ENCODE assay signal across 1 cellular context in the genomic region with DNA sequence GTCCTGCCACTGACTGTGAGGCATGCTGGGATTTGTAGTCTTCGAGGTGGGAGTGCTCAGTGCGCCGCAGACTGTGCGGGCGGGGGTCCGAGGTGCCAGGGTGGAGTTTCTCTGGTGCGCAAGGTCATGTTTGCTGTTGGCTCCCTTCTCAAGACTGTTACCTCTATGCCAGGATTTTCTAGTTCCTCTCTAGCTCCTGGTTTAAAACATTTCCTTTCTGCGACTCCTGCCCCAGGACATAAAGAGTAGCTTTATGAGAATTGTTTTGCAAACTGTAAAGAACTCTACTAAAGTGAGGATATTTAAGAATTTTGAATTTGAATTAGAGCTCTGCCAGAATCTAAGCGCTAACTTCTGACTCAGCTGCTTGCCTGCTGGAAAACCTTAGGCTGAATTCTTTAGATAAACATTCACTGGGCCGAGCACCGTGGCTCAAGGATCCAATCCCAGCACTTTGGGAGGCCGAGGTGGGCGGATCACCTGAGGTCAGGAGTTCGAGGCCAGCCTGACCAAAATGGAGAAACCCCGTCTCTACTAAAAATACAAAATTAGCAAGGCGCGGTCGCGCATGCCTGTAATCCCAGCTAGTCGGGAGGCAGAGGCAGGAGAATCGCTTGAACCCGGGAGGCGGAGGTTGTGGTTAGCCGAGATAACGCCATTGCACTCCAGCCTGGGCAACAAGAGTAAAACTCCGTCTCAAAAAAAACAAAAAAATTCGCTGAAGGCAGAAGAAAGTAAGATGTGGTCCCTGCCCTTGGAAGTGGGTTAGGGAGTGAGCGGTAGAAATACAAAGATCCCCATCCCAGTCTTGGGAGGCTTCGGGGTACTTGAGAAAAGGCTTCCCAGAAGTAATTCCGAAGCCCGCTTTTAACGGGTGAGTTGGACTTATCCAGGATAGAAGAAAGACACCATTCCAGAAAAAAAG.
TF ChIP-seq lines count a peak whose summit lies in the region.

No MANE protein-coding gene starts in this region.

TF ChIP-seq in K562, 482 proteins besides CTCF, POLR2A, EP300 and RAD21 (continued from another document and continues in another):
- TF ChIP-seq, protein P1, sequence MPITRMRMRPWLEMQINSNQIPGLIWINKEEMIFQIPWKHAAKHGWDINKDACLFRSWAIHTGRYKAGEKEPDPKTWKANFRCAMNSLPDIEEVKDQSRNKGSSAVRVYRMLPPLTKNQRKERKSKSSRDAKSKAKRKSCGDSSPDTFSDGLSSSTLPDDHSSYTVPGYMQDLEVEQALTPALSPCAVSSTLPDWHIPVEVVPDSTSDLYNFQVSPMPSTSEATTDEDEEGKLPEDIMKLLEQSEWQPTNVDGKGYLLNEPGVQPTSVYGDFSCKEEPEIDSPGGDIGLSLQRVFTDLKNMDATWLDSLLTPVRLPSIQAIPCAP (CRISPR knock-in tag; IDR thresholded peaks at IDR 0.05; ENCODE audit: borderline replicate concordance), result no peak
- TF ChIP-seq CBFB (CRISPR knock-in tag; IDR thresholded peaks at IDR 0.05) (no peak), FOXA3 (CRISPR knock-in tag; conservative IDR thresholded peaks at IDR 0.05 in 1 of 2, IDR thresholded peaks at IDR 0.05 in 1 of 2) (0 out of 4 replicates have a peak, but pooled peaks of 1 of the 2 experiments have one; percentile 30), POLR2H (tag; IDR thresholded peaks at IDR 0.05; ENCODE audit: low read depth) (peak; percentile 57; the same call in 1 of the 2 replicates), ZNF717 (CRISPR knock-in tag; IDR thresholded peaks at IDR 0.05) (no peak), ZNF696 (CRISPR knock-in tag; conservative IDR thresholded peaks at IDR 0.05) (no peak), HOXB6 (CRISPR knock-in tag; IDR thresholded peaks at IDR 0.05; ENCODE audit: borderline replicate concordance) (no peak), C11orf30 (IDR thresholded peaks at IDR 0.05; ENCODE audit: low read depth) (peak; percentile 36; the same call in 1 of the 2 replicates), EP400 (IDR thresholded peaks at IDR 0.05) (no peak), RUNX1 (IDR thresholded peaks at IDR 0.05; ENCODE audit: low read depth) (0 out of 2 replicates have a peak, but pooled peaks have one; percentile 51), GABPB1 (CRISPR knock-in tag; IDR thresholded peaks at IDR 0.05) (no peak), TEAD4 (IDR thresholded peaks at IDR 0.05; ENCODE audit: low read length) (0 out of 2 replicates have a peak, but pooled peaks have one; percentile 7), TEAD4 (CRISPR knock-in tag; IDR thresholded peaks at IDR 0.05; ENCODE audit: borderline replicate concordance) (no peak), NONO (IDR thresholded peaks at IDR 0.05; ENCODE audit: low read depth in 2 of 2, low read length in 1 of 2) (0 out of 4 replicates have a peak, but pooled peaks of 1 of the 2 experiments have one; percentile 10), SRSF9 (IDR thresholded peaks at IDR 0.05; ENCODE audit: borderline replicate concordance, low read depth, low read length) (no peak), NFE2L1 (tag; IDR thresholded peaks at IDR 0.05; ENCODE audit: borderline replicate concordance, low read depth) (no peak), TARDBP (IDR thresholded peaks at IDR 0.05) (no peak), MAFK (IDR thresholded peaks at IDR 0.05; ENCODE audit: low read length) (peak; percentile 43; the same call in 1 of the 2 replicates), ZNF431 (CRISPR knock-in tag; IDR thresholded peaks at IDR 0.05) (0 out of 2 replicates have a peak, but pooled peaks have one; percentile 39), HNRNPH1 (optimal IDR thresholded peaks at IDR 0.05; ENCODE audit: low read depth, low read length) (no peak), ZEB2 (IDR thresholded peaks at IDR 0.05) (0 out of 2 replicates have a peak, but pooled peaks have one; percentile 13), RBM34 (IDR thresholded peaks at IDR 0.05; ENCODE audit: borderline replicate concordance, insufficient read depth, low read length) (no peak), CHD1 (IDR thresholded peaks at IDR 0.05; ENCODE audit: low read length) (no peak), HEY1 (CRISPR knock-in tag; IDR thresholded peaks at IDR 0.05; ENCODE audit: borderline replicate concordance) (no peak), ZNF175 (CRISPR knock-in tag; IDR thresholded peaks at IDR 0.05; ENCODE audit: low read depth) (no peak), HNRNPK (IDR thresholded peaks at IDR 0.05; ENCODE audit: low read depth, low read length, poor library complexity, severe bottlenecking) (no peak), RBM17 (IDR thresholded peaks at IDR 0.05; ENCODE audit: borderline replicate concordance, low read depth, low read length) (no peak), MYBL2 (IDR thresholded peaks at IDR 0.05; ENCODE audit: low read depth) (peak; percentile 9; the same call in 1 of the 2 replicates), MYBL2 (CRISPR knock-in tag; IDR thresholded peaks at IDR 0.05; ENCODE audit: borderline replicate concordance) (no peak), ZNF347 (CRISPR knock-in tag; IDR thresholded peaks at IDR 0.05; ENCODE audit: low read depth) (no peak), TFAM (CRISPR knock-in tag; conservative IDR thresholded peaks at IDR 0.05) (no peak), YY1 (IDR thresholded peaks at IDR 0.05; ENCODE audit: borderline replicate concordance in 1 of 3, control insufficient read depth in 1 of 3, extremely low read depth in 1 of 3, insufficient read depth in 3 of 3, insufficient read length in 1 of 3, insufficient replicate concordance in 2 of 3, low read depth in 1 of 3, low read length in 2 of 3) (peak in 2 of 3 experiments; percentile 71)
- TF ChIP-seq, protein P2, sequence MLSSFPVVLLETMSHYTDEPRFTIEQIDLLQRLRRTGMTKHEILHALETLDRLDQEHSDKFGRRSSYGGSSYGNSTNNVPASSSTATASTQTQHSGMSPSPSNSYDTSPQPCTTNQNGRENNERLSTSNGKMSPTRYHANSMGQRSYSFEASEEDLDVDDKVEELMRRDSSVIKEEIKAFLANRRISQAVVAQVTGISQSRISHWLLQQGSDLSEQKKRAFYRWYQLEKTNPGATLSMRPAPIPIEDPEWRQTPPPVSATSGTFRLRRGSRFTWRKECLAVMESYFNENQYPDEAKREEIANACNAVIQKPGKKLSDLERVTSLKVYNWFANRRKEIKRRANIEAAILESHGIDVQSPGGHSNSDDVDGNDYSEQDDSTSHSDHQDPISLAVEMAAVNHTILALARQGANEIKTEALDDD (IDR thresholded peaks at IDR 0.05), result no peak; the same call in 1 of the 2 replicates
- TF ChIP-seq, protein P3, sequence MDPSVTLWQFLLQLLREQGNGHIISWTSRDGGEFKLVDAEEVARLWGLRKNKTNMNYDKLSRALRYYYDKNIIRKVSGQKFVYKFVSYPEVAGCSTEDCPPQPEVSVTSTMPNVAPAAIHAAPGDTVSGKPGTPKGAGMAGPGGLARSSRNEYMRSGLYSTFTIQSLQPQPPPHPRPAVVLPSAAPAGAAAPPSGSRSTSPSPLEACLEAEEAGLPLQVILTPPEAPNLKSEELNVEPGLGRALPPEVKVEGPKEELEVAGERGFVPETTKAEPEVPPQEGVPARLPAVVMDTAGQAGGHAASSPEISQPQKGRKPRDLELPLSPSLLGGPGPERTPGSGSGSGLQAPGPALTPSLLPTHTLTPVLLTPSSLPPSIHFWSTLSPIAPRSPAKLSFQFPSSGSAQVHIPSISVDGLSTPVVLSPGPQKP (CRISPR knock-in tag; IDR thresholded peaks at IDR 0.05), result no peak
- TF ChIP-seq, protein P4, sequence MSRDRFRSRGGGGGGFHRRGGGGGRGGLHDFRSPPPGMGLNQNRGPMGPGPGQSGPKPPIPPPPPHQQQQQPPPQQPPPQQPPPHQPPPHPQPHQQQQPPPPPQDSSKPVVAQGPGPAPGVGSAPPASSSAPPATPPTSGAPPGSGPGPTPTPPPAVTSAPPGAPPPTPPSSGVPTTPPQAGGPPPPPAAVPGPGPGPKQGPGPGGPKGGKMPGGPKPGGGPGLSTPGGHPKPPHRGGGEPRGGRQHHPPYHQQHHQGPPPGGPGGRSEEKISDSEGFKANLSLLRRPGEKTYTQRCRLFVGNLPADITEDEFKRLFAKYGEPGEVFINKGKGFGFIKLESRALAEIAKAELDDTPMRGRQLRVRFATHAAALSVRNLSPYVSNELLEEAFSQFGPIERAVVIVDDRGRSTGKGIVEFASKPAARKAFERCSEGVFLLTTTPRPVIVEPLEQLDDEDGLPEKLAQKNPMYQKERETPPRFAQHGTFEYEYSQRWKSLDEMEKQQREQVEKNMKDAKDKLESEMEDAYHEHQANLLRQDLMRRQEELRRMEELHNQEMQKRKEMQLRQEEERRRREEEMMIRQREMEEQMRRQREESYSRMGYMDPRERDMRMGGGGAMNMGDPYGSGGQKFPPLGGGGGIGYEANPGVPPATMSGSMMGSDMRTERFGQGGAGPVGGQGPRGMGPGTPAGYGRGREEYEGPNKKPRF (IDR thresholded peaks at IDR 0.05; ENCODE audit: low read depth, low read length), result no peak
- TF ChIP-seq, protein P5, sequence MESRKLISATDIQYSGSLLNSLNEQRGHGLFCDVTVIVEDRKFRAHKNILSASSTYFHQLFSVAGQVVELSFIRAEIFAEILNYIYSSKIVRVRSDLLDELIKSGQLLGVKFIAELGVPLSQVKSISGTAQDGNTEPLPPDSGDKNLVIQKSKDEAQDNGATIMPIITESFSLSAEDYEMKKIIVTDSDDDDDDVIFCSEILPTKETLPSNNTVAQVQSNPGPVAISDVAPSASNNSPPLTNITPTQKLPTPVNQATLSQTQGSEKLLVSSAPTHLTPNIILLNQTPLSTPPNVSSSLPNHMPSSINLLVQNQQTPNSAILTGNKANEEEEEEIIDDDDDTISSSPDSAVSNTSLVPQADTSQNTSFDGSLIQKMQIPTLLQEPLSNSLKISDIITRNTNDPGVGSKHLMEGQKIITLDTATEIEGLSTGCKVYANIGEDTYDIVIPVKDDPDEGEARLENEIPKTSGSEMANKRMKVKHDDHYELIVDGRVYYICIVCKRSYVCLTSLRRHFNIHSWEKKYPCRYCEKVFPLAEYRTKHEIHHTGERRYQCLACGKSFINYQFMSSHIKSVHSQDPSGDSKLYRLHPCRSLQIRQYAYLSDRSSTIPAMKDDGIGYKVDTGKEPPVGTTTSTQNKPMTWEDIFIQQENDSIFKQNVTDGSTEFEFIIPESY (CRISPR knock-in tag; IDR thresholded peaks at IDR 0.05), result no peak; the same call in 1 of the 2 replicates
- TF ChIP-seq, protein P6, sequence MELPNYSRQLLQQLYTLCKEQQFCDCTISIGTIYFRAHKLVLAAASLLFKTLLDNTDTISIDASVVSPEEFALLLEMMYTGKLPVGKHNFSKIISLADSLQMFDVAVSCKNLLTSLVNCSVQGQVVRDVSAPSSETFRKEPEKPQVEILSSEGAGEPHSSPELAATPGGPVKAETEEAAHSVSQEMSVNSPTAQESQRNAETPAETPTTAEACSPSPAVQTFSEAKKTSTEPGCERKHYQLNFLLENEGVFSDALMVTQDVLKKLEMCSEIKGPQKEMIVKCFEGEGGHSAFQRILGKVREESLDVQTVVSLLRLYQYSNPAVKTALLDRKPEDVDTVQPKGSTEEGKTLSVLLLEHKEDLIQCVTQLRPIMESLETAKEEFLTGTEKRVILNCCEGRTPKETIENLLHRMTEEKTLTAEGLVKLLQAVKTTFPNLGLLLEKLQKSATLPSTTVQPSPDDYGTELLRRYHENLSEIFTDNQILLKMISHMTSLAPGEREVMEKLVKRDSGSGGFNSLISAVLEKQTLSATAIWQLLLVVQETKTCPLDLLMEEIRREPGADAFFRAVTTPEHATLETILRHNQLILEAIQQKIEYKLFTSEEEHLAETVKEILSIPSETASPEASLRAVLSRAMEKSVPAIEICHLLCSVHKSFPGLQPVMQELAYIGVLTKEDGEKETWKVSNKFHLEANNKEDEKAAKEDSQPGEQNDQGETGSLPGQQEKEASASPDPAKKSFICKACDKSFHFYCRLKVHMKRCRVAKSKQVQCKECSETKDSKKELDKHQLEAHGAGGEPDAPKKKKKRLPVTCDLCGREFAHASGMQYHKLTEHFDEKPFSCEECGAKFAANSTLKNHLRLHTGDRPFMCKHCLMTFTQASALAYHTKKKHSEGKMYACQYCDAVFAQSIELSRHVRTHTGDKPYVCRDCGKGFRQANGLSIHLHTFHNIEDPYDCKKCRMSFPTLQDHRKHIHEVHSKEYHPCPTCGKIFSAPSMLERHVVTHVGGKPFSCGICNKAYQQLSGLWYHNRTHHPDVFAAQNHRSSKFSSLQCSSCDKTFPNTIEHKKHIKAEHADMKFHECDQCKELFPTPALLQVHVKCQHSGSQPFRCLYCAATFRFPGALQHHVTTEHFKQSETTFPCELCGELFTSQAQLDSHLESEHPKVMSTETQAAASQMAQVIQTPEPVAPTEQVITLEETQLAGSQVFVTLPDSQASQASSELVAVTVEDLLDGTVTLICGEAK (IDR thresholded peaks at IDR 0.05), result peak; percentile 49; the same call in 1 of the 2 replicates
- TF ChIP-seq, protein P6 (CRISPR knock-in tag; IDR thresholded peaks at IDR 0.05), result no peak
- TF ChIP-seq, protein P7, sequence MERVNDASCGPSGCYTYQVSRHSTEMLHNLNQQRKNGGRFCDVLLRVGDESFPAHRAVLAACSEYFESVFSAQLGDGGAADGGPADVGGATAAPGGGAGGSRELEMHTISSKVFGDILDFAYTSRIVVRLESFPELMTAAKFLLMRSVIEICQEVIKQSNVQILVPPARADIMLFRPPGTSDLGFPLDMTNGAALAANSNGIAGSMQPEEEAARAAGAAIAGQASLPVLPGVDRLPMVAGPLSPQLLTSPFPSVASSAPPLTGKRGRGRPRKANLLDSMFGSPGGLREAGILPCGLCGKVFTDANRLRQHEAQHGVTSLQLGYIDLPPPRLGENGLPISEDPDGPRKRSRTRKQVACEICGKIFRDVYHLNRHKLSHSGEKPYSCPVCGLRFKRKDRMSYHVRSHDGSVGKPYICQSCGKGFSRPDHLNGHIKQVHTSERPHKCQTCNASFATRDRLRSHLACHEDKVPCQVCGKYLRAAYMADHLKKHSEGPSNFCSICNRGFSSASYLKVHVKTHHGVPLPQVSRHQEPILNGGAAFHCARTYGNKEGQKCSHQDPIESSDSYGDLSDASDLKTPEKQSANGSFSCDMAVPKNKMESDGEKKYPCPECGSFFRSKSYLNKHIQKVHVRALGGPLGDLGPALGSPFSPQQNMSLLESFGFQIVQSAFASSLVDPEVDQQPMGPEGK (CRISPR knock-in tag; IDR thresholded peaks at IDR 0.05; ENCODE audit: borderline replicate concordance), result no peak
